In the genomic region with DNA sequence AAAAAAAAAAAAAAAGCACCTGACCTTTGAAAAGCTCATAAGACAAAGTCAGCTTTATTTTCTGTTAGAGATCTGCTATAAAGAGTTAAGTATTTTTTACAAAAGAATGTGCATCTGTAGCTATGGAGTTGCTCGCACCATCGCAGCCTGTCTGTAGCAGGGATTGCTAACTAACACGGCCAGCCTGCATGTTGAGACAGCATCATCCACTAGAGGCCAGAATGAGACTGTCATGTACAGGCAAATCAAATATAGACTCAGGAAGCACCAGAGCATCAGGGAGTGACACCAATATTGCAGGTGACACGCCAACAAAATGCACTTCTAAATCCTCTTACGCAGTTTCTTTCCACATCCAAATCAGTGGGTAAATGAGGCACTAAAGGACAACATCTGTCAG, we compare ENCODE assay signal across 9 cellular contexts.
DNase-seq lines count a peak whose midpoint lies in the region; ATAC-seq, FAIRE-seq and TF ChIP-seq lines count a peak whose summit lies in the region.
"Had no signal": no experiment of that assay in that cellular context is flagged by ENCODE, and none has a peak within 500 bp of the region (broad histone marks: within the 10 kb centered on the region; RNA-seq: fewer than 3 reads in every experiment).

No MANE protein-coding gene starts in this region.

- WGBS in suprapubic skin, result 13% methylated on average over 5 of the region's 5 CpGs

- in situ Hi-C loops in brain microvascular endothelial cell (cut with HindIII; ENCODE audit: low pct_ligation_motif_present, low sequenced_read_pairs), result no loop called here

- CTCF ChIA-PET in CD8-positive, alpha-beta memory T cell (lab: Charles Lee), result no interaction called here

- FAIRE-seq in islet of Langerhans (lab: Jason Lieb, UNC), result peak; percentile 88

- TF ChIP-seq EP300 in suprapubic skin (IDR thresholded peaks at IDR 0.05), result no peak

- no peak overlapping the region for H3K4me3 ChIP-seq in brain microvascular endothelial cell (ENCODE audit: low read depth, low read length)
- no peak overlapping the region for H3K4me3 ChIP-seq in suprapubic skin
- H3K4me3 ChIP-seq in CD8-positive, alpha-beta memory T cell (ENCODE audit: low read length), result no peak overlapping the region

- no peak overlapping the region for H3K4me3 Mint-ChIP-seq in CD8-positive, alpha-beta memory T cell
- H3K4me3 Mint-ChIP-seq: naive B cell had no signal

- H3K36me3 ChIP-seq in brain microvascular endothelial cell (replicated peaks) (no peaks in the 10 kb centered on the region), suprapubic skin (no peaks in the 10 kb centered on the region)
- H3K36me3 ChIP-seq in CD8-positive, alpha-beta memory T cell (ENCODE audit: insufficient read depth, low read length), result no peaks in the 10 kb centered on the region

- ATAC-seq in GM18909 (IDR thresholded peaks at IDR 0.05; ENCODE audit: poor library complexity, unreplicated experiment) (peak; percentile 58), GM18520 (IDR thresholded peaks at IDR 0.05; ENCODE audit: unreplicated experiment) (no peak), HG03045 (IDR thresholded peaks at IDR 0.05; ENCODE audit: unreplicated experiment) (no peak)

- peak; percentile 63 for DNase-seq in NCI-H2171 (lab: John Stamatoyannopoulos, UW)
- peak; percentile 67 for DNase-seq in brain microvascular endothelial cell
- DNase-seq in suprapubic skin (ENCODE audit: low spot score in 2 of 2), result no peak
- DNase-seq in CD8-positive, alpha-beta memory T cell, result no peak
- DNase-seq: naive B cell had no signal

- H3K27ac Mint-ChIP-seq in CD8-positive, alpha-beta memory T cell, result no peak overlapping the region
- H3K27ac Mint-ChIP-seq: naive B cell had no signal

- POLR2A ChIA-PET in CD8-positive, alpha-beta memory T cell (lab: Charles Lee), result no interaction called here

- peaks cover 3% of the 10 kb centered on the region for H3K27me3 ChIP-seq in brain microvascular endothelial cell (replicated peaks)
- peaks cover 7% of the 10 kb centered on the region for H3K27me3 ChIP-seq in suprapubic skin
- H3K27me3 ChIP-seq in CD8-positive, alpha-beta memory T cell (ENCODE audit: insufficient read depth, low read length, poor library complexity, severe bottlenecking), result no peaks in the 10 kb centered on the region

- H3K27me3 Mint-ChIP-seq in CD8-positive, alpha-beta memory T cell, result peaks cover 0 to 1% of the 10 kb centered on the region in 2 donors

- no peaks in the 10 kb centered on the region for H3K9me3 ChIP-seq in suprapubic skin
- no peaks in the 10 kb centered on the region for H3K9me3 ChIP-seq in CD8-positive, alpha-beta memory T cell (ENCODE audit: low read length)

- TF ChIP-seq CTCF in brain microvascular endothelial cell (IDR thresholded peaks at IDR 0.05; ENCODE audit: low read depth, low read length, missing control alignments), result peak; percentile 87
- peak; percentile 35 to 53 for TF ChIP-seq CTCF in suprapubic skin (IDR thresholded peaks at IDR 0.05)

- no peaks in the 10 kb centered on the region for H3K4me1 ChIP-seq in suprapubic skin
- H3K4me1 ChIP-seq in CD8-positive, alpha-beta memory T cell (ENCODE audit: insufficient read depth, low read length), result no peaks in the 10 kb centered on the region

- no peak overlapping the region for H3K27ac ChIP-seq in brain microvascular endothelial cell
- no peak overlapping the region for H3K27ac ChIP-seq in suprapubic skin
- no peak overlapping the region for H3K27ac ChIP-seq in CD8-positive, alpha-beta memory T cell (ENCODE audit: low read depth, low read length)

- H3K9me3 Mint-ChIP-seq in CD8-positive, alpha-beta memory T cell, result no peaks in the 10 kb centered on the region
- H3K9me3 Mint-ChIP-seq: naive B cell had no signal

- TF ChIP-seq POLR2A in suprapubic skin (IDR thresholded peaks at IDR 0.05), result no peak

- no peaks in the 10 kb centered on the region for H3K4me1 Mint-ChIP-seq in CD8-positive, alpha-beta memory T cell
- H3K4me1 Mint-ChIP-seq: naive B cell had no signal

- H3K36me3 Mint-ChIP-seq in CD8-positive, alpha-beta memory T cell, result no peaks in the 10 kb centered on the region
- H3K36me3 Mint-ChIP-seq: naive B cell had no signal

Comparison
In these comparisons a context has a peak if more than half of its experiments do, and no peak if none do; other contexts are left out.
1. DNase-seq: peak in NCI-H2171 (single experiment) and brain microvascular endothelial cell (single experiment); none in suprapubic skin (0 of 2) and CD8-positive, alpha-beta memory T cell (0 of 5).